In the genomic region with DNA sequence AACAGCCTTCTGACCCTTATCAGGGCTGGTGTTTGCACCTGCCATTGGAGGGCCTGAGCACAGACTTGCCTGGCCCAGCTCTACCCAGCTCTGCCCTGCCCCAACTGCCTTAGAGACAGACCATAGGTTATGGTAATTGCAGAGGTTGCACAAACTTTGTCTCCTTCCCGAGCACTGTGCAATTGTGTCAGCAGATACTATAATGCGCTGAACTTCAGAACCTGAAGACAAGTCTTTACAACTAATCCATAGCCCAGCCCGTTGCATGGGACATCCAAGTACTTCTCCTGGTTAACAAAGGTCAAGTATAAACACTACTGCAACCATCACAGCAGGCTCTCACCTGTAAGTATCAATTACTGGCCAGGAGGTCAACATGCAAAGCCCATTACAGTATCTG, we compare ENCODE assay signal across 19 cellular contexts. TPM values are rescaled to one million over a fixed set of nuclear protein-coding genes. Genes with fewer than 3 reads are reported as not detected.
DNase-seq lines count a peak whose midpoint lies in the region; ATAC-seq and TF ChIP-seq lines count a peak whose summit lies in the region.
"Had no signal": no experiment of that assay in that cellular context is flagged by ENCODE, and none has a peak within 500 bp of the region (broad histone marks: within the 10 kb centered on the region; RNA-seq: fewer than 3 reads in every experiment).

No MANE protein-coding gene starts in this region.

- no peaks in the 10 kb centered on the region for H4K20me1 ChIP-seq in MM.1S (ENCODE audit: insufficient read depth, low read length)

- H2AFZ ChIP-seq in MM.1S (ENCODE audit: low read length): no peak overlapping the region

- no peaks in the 10 kb centered on the region for H3K27me3 ChIP-seq in Peyer's patch
- H3K27me3 ChIP-seq in dorsolateral prefrontal cortex: no peaks in the 10 kb centered on the region
- H3K27me3 ChIP-seq in MM.1S (replicated peaks; ENCODE audit: insufficient read depth, low read length): no peaks in the 10 kb centered on the region
- H3K27me3 ChIP-seq: BE2C had no signal

- no peaks in the 10 kb centered on the region for H3K36me3 ChIP-seq in Peyer's patch
- H3K36me3 ChIP-seq in MM.1S (replicated peaks; ENCODE audit: insufficient read depth, low read length): no peaks in the 10 kb centered on the region
- H3K36me3 ChIP-seq: BE2C, HAP-1 had no signal

- H3K79me2 ChIP-seq in MM.1S (ENCODE audit: low read length): no peaks in the 10 kb centered on the region

- no peaks in the 10 kb centered on the region for H3K9me2 ChIP-seq in MM.1S (replicated peaks; ENCODE audit: insufficient read depth, low read length)

- intact Hi-C loops in dorsolateral prefrontal cortex (cut with DNase I): no loop called here

- TF ChIP-seq CTCF in Peyer's patch (IDR thresholded peaks at IDR 0.05) (no peak), dorsolateral prefrontal cortex (IDR thresholded peaks at IDR 0.05 in 54 of 56, conservative IDR thresholded peaks at IDR 0.05 in 2 of 56; ENCODE audit: low read depth in 1 of 56, partially characterized antibody in 56 of 56) (no peak), MM.1S (IDR thresholded peaks at IDR 0.05; ENCODE audit: low read length) (no peak)

- no peak for TF ChIP-seq POLR2A in Peyer's patch (IDR thresholded peaks at IDR 0.05)

- H3K9me3 ChIP-seq in Peyer's patch: peaks cover 0 to 7% (median 3%) of the 10 kb centered on the region in 4 donors
- H3K9me3 ChIP-seq in MM.1S (replicated peaks; ENCODE audit: insufficient read depth, low read length): no peaks in the 10 kb centered on the region
- H3K9me3 ChIP-seq: BE2C had no signal

- ATAC-seq in left lobe of liver (peak; percentile 18), HG03045 (IDR thresholded peaks at IDR 0.05; ENCODE audit: unreplicated experiment) (no peak)
- ATAC-seq: GM12878 had no signal

- H3K4me3 ChIP-seq in Peyer's patch: no peak overlapping the region
- no peak overlapping the region for H3K4me3 ChIP-seq in dorsolateral prefrontal cortex
- H3K4me3 ChIP-seq in MM.1S (ENCODE audit: low read length): no peak overlapping the region
- H3K4me3 ChIP-seq: GM12878, HAP-1 had no signal

- no peak overlapping the region for H3K4me2 ChIP-seq in MM.1S (ENCODE audit: low read depth, low read length)

- no peaks in the 10 kb centered on the region for H3F3A ChIP-seq in MM.1S (ENCODE audit: insufficient read depth, low read length)

- peak overlapping the region in 3 of 4 donors; percentile 33 to 79 (median 73) for H3K27ac ChIP-seq in Peyer's patch
- H3K27ac ChIP-seq in dorsolateral prefrontal cortex: no peak overlapping the region
- no peak overlapping the region for H3K27ac ChIP-seq in MM.1S (ENCODE audit: low read length)
- H3K27ac ChIP-seq: HL-60 had no signal

- peak; percentile 50 for DNase-seq in NCI-H146 (lab: John Stamatoyannopoulos, UW)
- DNase-seq in Peyer's patch: peak in 2 of 3 donors; percentile 63 to 68
- no peak for DNase-seq in left lobe of liver (ENCODE audit: low spot score)
- DNase-seq in NCI-H128 (lab: John Stamatoyannopoulos, UW; ENCODE audit: unreplicated experiment): no peak
- no peak for DNase-seq in dorsolateral prefrontal cortex
- DNase-seq in MM.1S: no peak
- DNase-seq: BE2C; C1 segment of cervical spinal cord; CD4-positive, CD25-positive, alpha-beta regulatory T cell; CD8-positive, alpha-beta memory T cell; COR-L47; DMS 273 treated with DMSO at 0.1 percent for 48 hours; DMS53; DND-41; EL had no signal

- no peak overlapping the region for H3K9ac ChIP-seq in MM.1S (ENCODE audit: low read length)

- H3K4me1 ChIP-seq in Peyer's patch (peaks cover 0 to 9% (median 0%) of the 10 kb centered on the region in 4 donors), MM.1S (ENCODE audit: low read length) (no peaks in the 10 kb centered on the region)
- H3K4me1 ChIP-seq: BE2C, HAP-1 had no signal

RNA-seq across cellular contexts. Expression of a gene that starts 58.6 kb away (rescaled TPM):
- total RNA-seq in Peyer's patch (10 to 100 TPM in 3 of 4 donors, 1 to 10 TPM in 1; 9.5 to 16.5 (median 15.4) TPM), left lobe of liver (18.9 TPM), dorsolateral prefrontal cortex (10 to 100 TPM in 49 of 120 experiments, 1 to 10 TPM in 71; 6.3 to 14.5 (median 9.7) TPM)

Comparison
In these comparisons a context has a peak if more than half of its experiments do, and no peak if none do; other contexts are left out.
1. DNase-seq: peak in NCI-H146 (single experiment) and Peyer's patch (2 of 3); none in left lobe of liver (single experiment), NCI-H128 (single experiment), dorsolateral prefrontal cortex (0 of 10) and MM.1S (single experiment).
2. H3K27ac ChIP-seq: peak in Peyer's patch (3 of 4); none in dorsolateral prefrontal cortex (0 of 59) and MM.1S (single experiment).